11 cellular contexts compared by ENCODE assay signal in genomic region chr7:24917510-24918239, GRCh38.
DNase-seq lines count a peak whose midpoint lies in the region; ATAC-seq, FAIRE-seq and TF ChIP-seq lines count a peak whose summit lies in the region.
"Had no signal": no experiment of that assay in that cellular context is flagged by ENCODE, and none has a peak within 500 bp of the region (broad histone marks: within the 10 kb centered on the region; RNA-seq: fewer than 3 reads in every experiment).

No MANE protein-coding gene starts in this region.

- CTCF ChIA-PET in Calu3 (lab: Charles Lee): interaction anchor here (0.5 to 0.7 kb wide), 2 partner anchors 12 to 207 kb away, joined by 3 to 6 read pairs; partner anchors contain the start of gene CYCS

- H3K4me3 Mint-ChIP-seq in Calu3 (ENCODE audit: low read depth, unreplicated experiment) (no peak overlapping the region), type B pancreatic cell (no peak overlapping the region)
- H3K4me3 Mint-ChIP-seq: activated B cell treated with CpG ODN at 0.5 μM for 24 hours had no signal

- FAIRE-seq in HTR-8/SVneo (lab: Jason Lieb, UNC): peak; percentile 4

- H3K9me3 Mint-ChIP-seq in Calu3 (ENCODE audit: low read depth, unreplicated experiment) (no peaks in the 10 kb centered on the region), type B pancreatic cell (peaks cover 3% of the 10 kb centered on the region)
- H3K9me3 Mint-ChIP-seq: activated B cell treated with CpG ODN at 0.5 μM for 24 hours had no signal

- H3K27me3 Mint-ChIP-seq in Calu3 (ENCODE audit: unreplicated experiment): no peaks in the 10 kb centered on the region
- no peaks in the 10 kb centered on the region for H3K27me3 Mint-ChIP-seq in type B pancreatic cell
- H3K27me3 Mint-ChIP-seq: activated B cell treated with CpG ODN at 0.5 μM for 24 hours had no signal

- BruUV-seq in Calu3 (replicated peaks; lab: Mats Ljungman, UMichigan): no TSS peak

- H3K4me1 Mint-ChIP-seq in Calu3 (ENCODE audit: low read depth, unreplicated experiment) (peaks cover 79% of the 10 kb centered on the region), type B pancreatic cell (ENCODE audit: unreplicated experiment) (peaks cover 15% of the 10 kb centered on the region)

- H3K4me3 ChIP-seq in fibroblast of mammary gland (ENCODE audit: control insufficient read depth, low read depth, low read length): no peak overlapping the region

- no peak for DNase-seq in Calu3
- DNase-seq in HTR-8/SVneo (ENCODE audit: insufficient read length, low spot score): no peak
- peak; percentile 79 for DNase-seq in fibroblast of mammary gland (ENCODE audit: low read depth)
- no peak for DNase-seq in NCI-H2196 treated with DMSO at 0.1 percent for 48 hours (lab: John Stamatoyannopoulos, UW; ENCODE audit: unreplicated experiment)
- no peak for DNase-seq in stimulated activated CD4-positive, alpha-beta T cell treated with anti-CD3 and anti-CD28 coated beads, Interleukin-4, amount 100 ng/mL, for 4 hours
- DNase-seq in type B pancreatic cell (ENCODE audit: extremely low spot score, unreplicated experiment): no peak
- no peak for DNase-seq in NCI-H446 (lab: John Stamatoyannopoulos, UW)
- DNase-seq: activated B cell treated with CpG ODN at 0.5 μM for 24 hours, GF-D8, NCI-H526 treated with DMSO at 0.1 percent for 48 hours had no signal

- no peak for TF ChIP-seq CTCF in Calu3 (IDR thresholded peaks at IDR 0.05; ENCODE audit: unreplicated experiment)
- TF ChIP-seq CTCF in fibroblast of mammary gland (conservative IDR thresholded peaks at IDR 0.05; ENCODE audit: control insufficient read depth, insufficient read depth, low read depth, low read length): no peak
- TF ChIP-seq CTCF in type B pancreatic cell (conservative IDR thresholded peaks at IDR 0.05): no peak

- peak; percentile 41 for ATAC-seq in GM19397 (IDR thresholded peaks at IDR 0.05; ENCODE audit: unreplicated experiment)

- intact Hi-C loops in Calu3 (cut with micrococcal nuclease; ENCODE audit: unreplicated experiment): no loop called here

- H3K36me3 Mint-ChIP-seq in Calu3 (ENCODE audit: insufficient read depth, unreplicated experiment): peaks cover 4% of the 10 kb centered on the region
- H3K36me3 Mint-ChIP-seq in type B pancreatic cell: no peaks in the 10 kb centered on the region

- H3K27ac Mint-ChIP-seq in Calu3 (ENCODE audit: unreplicated experiment) (peak overlapping the region; percentile 15), type B pancreatic cell (no peak overlapping the region)
- H3K27ac Mint-ChIP-seq: activated B cell treated with CpG ODN at 0.5 μM for 24 hours had no signal
